In the genomic region with DNA sequence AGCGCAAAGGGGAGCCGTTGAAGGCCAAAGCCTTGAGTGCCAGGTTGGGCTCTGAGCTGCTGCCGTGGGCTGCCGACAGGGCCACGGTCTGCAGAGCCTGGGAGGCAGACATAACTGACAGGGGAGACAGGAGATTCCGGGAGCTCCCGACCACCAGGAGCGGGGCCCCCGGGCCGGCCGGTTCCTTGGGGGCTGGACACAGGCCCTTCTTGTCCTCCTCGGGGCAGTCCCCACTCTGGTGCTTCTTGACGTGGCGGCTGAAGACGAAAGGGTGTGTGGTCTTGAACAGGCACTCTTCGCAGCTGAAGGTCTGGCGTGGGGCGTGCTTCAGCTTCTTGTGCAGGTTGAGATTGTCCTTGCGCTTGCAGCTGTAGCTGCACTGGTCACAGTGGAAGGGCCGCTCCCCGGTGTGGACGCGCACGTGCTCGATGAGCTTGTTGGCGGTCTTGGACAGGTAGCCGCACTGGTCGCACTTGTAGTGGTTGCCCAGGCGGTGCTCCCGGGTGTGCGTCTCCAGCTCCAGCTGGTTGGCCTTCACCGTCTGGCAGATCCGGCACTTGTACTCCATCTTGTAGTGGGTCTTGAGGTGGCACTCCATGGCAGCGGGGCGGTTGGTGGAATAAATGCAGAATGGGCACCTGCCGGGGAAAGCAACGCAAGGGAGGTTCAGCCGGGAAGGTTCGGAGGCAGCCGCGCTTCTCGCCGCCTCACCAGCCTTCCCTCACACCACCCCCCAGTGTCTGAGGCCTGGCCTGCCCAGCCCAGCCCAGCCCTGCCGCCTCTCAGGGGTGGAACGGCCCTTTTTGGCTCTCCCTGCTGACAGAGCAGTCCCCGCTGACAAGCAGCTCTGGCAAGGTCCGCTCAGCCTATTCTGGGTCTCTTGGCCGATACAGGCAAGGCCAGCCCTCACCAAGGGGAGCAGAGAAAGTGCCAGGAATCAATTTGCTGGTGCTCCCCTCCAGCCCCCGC, we compare ENCODE assay signal across 20 cellular contexts.
DNase-seq lines count a peak whose midpoint lies in the region; ATAC-seq and TF ChIP-seq lines count a peak whose summit lies in the region.
"Had no signal": no experiment of that assay in that cellular context is flagged by ENCODE, and none has a peak within 500 bp of the region (broad histone marks: within the 10 kb centered on the region; RNA-seq: fewer than 3 reads in every experiment).

No MANE protein-coding gene starts in this region.

- H3K9me3 ChIP-seq in RWPE2 (ENCODE audit: severe bottlenecking) (no peaks in the 10 kb centered on the region), ovary (no peaks in the 10 kb centered on the region)
- H3K9me3 ChIP-seq: gastrocnemius medialis, HAP-1, mucosa of descending colon, uterus had no signal

- H3K4me3 ChIP-seq in RWPE2 (ENCODE audit: severe bottlenecking) (no peak overlapping the region), ovary (no peak overlapping the region)
- H3K4me3 ChIP-seq: coronary artery, gastrocnemius medialis, HAP-1, lung, mucosa of descending colon, uterus had no signal

- 94 to 97% (median 96%) methylated on average over 42 to 49 of the region's 49 CpGs for WGBS in ovary, 3 donors

- H3K27ac ChIP-seq in RWPE2 (ENCODE audit: poor library complexity, severe bottlenecking) (no peak overlapping the region), ovary (no peak overlapping the region)
- H3K27ac ChIP-seq: C4-2B, coronary artery, gastrocnemius medialis, uterus had no signal

- intact Hi-C loops in left cardiac atrium (cut with DNase I) = no loop called here
- intact Hi-C loops in sciatic nerve (cut with DNase I) = no loop called here
- intact Hi-C loops in ovary (cut with DNase I) = no loop called here

- ATAC-seq in RWPE2 (ENCODE audit: low read depth) (no peak), left cardiac atrium (peak; percentile 60 to 89), sciatic nerve (peak; percentile 35), GM21737 (IDR thresholded peaks at IDR 0.05; ENCODE audit: unreplicated experiment) (no peak)
- ATAC-seq: effector memory CD8-positive, alpha-beta T cell; gastrocnemius medialis; mucosa of descending colon had no signal

- no peak for TF ChIP-seq POLR2A in ovary (IDR thresholded peaks at IDR 0.05)

- TF ChIP-seq CTCF in RWPE2 (IDR thresholded peaks at IDR 0.05; ENCODE audit: poor library complexity, severe bottlenecking) = no peak
- TF ChIP-seq CTCF in ovary (IDR thresholded peaks at IDR 0.05) = no peak

- H3K36me3 ChIP-seq in RWPE2 (ENCODE audit: low read depth) (no peaks in the 10 kb centered on the region; the same call in 1 of the 2 replicates), ovary (no peaks in the 10 kb centered on the region)
- H3K36me3 ChIP-seq: uterus had no signal

- DNase-seq in RWPE2 (ENCODE audit: low spot score) (peak; percentile 66), cerebellar nuclear complex (lab: John Stamatoyannopoulos, UW) (peak; percentile 43 to 76), left cardiac atrium (no peak), sciatic nerve (ENCODE audit: low spot score) (no peak), ovary (no peak), NCI-H2081 treated with DMSO at 0.1 percent for 48 hours (lab: John Stamatoyannopoulos, UW) (no peak)
- DNase-seq: activated B cell treated with CpG ODN at 0.5 μM for 24 hours; activated CD4-positive, alpha-beta memory T cell treated with anti-CD3 and anti-CD28 coated beads for 36 hours; activated effector memory CD4-positive, alpha-beta T cell treated with Interleukin-2 at 50 U/mL for 16 hours; DND-41; effector memory CD8-positive, alpha-beta T cell; gastrocnemius medialis; NCI-H187; uterus had no signal

- no peaks in the 10 kb centered on the region for H3K4me1 ChIP-seq in RWPE2 (ENCODE audit: insufficient read depth, poor library complexity, severe bottlenecking)
- H3K4me1 ChIP-seq in ovary (ENCODE audit: insufficient read depth) = no peaks in the 10 kb centered on the region
- H3K4me1 ChIP-seq: gastrocnemius medialis, HAP-1, uterus had no signal

- no peaks in the 10 kb centered on the region for H3K27me3 ChIP-seq in RWPE2 (ENCODE audit: insufficient read depth, poor library complexity, severe bottlenecking)
- H3K27me3 ChIP-seq in ovary = no peaks in the 10 kb centered on the region
- H3K27me3 ChIP-seq: gastrocnemius medialis, uterus had no signal

- TF ChIP-seq EP300 in ovary (IDR thresholded peaks at IDR 0.05) = no peak

Comparison
In these comparisons a context has a peak if more than half of its experiments do, and no peak if none do; other contexts are left out.
1. ATAC-seq: peak in left cardiac atrium (2 of 2) and sciatic nerve (single experiment); none in RWPE2 (single experiment) and GM21737 (single experiment).
2. DNase-seq: peak in RWPE2 (single experiment) and cerebellar nuclear complex (2 of 2); none in left cardiac atrium (single experiment), sciatic nerve (single experiment), ovary (0 of 5) and NCI-H2081 treated with DMSO at 0.1 percent for 48 hours (single experiment).